ENCODE assay signal across 1 cellular context in genomic region chr14:94175403-94176146, GRCh38.
A peak's percentile ranks its signal among the peaks of the same experiment; 100 is the strongest.
TF ChIP-seq lines count a peak whose summit lies in the region.

No MANE protein-coding gene starts in this region.

TF ChIP-seq in HEK293, 187 proteins besides CTCF, POLR2A, EP300 and RAD21 (continued from another document and continues in another):
- no peak for TF ChIP-seq PRDM2 (tag by site-specific recombination; IDR thresholded peaks at IDR 0.05; ENCODE audit: borderline replicate concordance)
- peak; percentile 60 for TF ChIP-seq FEZF1 (tag by site-specific recombination; IDR thresholded peaks at IDR 0.05)
- TF ChIP-seq ZNF549 (tag by site-specific recombination; IDR thresholded peaks at IDR 0.05): no peak
- no peak for TF ChIP-seq ZNF768 (tag by site-specific recombination; IDR thresholded peaks at IDR 0.05)
- no peak for TF ChIP-seq ZNF558 (tag by site-specific recombination; IDR thresholded peaks at IDR 0.05)
- TF ChIP-seq ZNF596 (tag by site-specific recombination; IDR thresholded peaks at IDR 0.05): no peak
- TF ChIP-seq ZNF488 (tag by site-specific recombination; IDR thresholded peaks at IDR 0.05): no peak
- TF ChIP-seq PRDM1 (tag by site-specific recombination; IDR thresholded peaks at IDR 0.05): 0 out of 2 replicates have a peak, but pooled peaks have one; percentile 38
- TF ChIP-seq PRDM6 (tag by site-specific recombination; IDR thresholded peaks at IDR 0.05): no peak
- TF ChIP-seq ZNF16 (tag by site-specific recombination; IDR thresholded peaks at IDR 0.05; ENCODE audit: low read depth): no peak
- TF ChIP-seq ZNF629 (tag by site-specific recombination; IDR thresholded peaks at IDR 0.05): no peak
- no peak for TF ChIP-seq ZNF555 (tag by site-specific recombination; conservative IDR thresholded peaks at IDR 0.05)
- no peak for TF ChIP-seq KLF1 (tag by site-specific recombination; IDR thresholded peaks at IDR 0.05)
- no peak for TF ChIP-seq ZNF211 (tag by site-specific recombination; IDR thresholded peaks at IDR 0.05; ENCODE audit: low read depth)
- no peak for TF ChIP-seq AEBP2 (tag by site-specific recombination; IDR thresholded peaks at IDR 0.05; ENCODE audit: borderline replicate concordance)
- TF ChIP-seq ZNF214 (tag by site-specific recombination; IDR thresholded peaks at IDR 0.05; ENCODE audit: borderline replicate concordance): no peak
- no peak for TF ChIP-seq KLF10 (tag by site-specific recombination; IDR thresholded peaks at IDR 0.05)
- peak; percentile 6; the same call in 1 of the 2 replicates for TF ChIP-seq ZNF398 (tag by site-specific recombination; IDR thresholded peaks at IDR 0.05)
- TF ChIP-seq ZNF202 (tag by site-specific recombination; IDR thresholded peaks at IDR 0.05; ENCODE audit: borderline replicate concordance): no peak
- no peak for TF ChIP-seq GLIS1 (tag by site-specific recombination; IDR thresholded peaks at IDR 0.05)
- no peak for TF ChIP-seq ZNF677 (tag by site-specific recombination; IDR thresholded peaks at IDR 0.05)
- no peak for TF ChIP-seq ZBTB49 (tag by site-specific recombination; IDR thresholded peaks at IDR 0.05; ENCODE audit: low read depth)
- no peak for TF ChIP-seq PRDM4 (tag by site-specific recombination; IDR thresholded peaks at IDR 0.05)
- no peak for TF ChIP-seq ZBTB48 (tag by site-specific recombination; IDR thresholded peaks at IDR 0.05)
- TF ChIP-seq ZFP37 (tag by site-specific recombination; IDR thresholded peaks at IDR 0.05): no peak
- no peak for TF ChIP-seq ATF2 (tag by site-specific recombination; IDR thresholded peaks at IDR 0.05; ENCODE audit: low read depth)
- TF ChIP-seq YY2 (tag by site-specific recombination; IDR thresholded peaks at IDR 0.05): no peak
- no peak for TF ChIP-seq ZNF138 (tag by site-specific recombination; IDR thresholded peaks at IDR 0.05; ENCODE audit: borderline replicate concordance)
- no peak for TF ChIP-seq PBX3 (CRISPR knock-in tag; IDR thresholded peaks at IDR 0.05)
- TF ChIP-seq ZBTB20 (tag by site-specific recombination; IDR thresholded peaks at IDR 0.05): peak; percentile 10; the same call in 1 of the 2 replicates
- no peak for TF ChIP-seq ZNF776 (tag by site-specific recombination; IDR thresholded peaks at IDR 0.05; ENCODE audit: borderline replicate concordance)
- no peak for TF ChIP-seq OSR2 (tag by site-specific recombination; IDR thresholded peaks at IDR 0.05)
- TF ChIP-seq ZNF37A (tag by site-specific recombination; IDR thresholded peaks at IDR 0.05): no peak
